Comparison of ENCODE assay signal across 14 cellular contexts in the genomic region with DNA sequence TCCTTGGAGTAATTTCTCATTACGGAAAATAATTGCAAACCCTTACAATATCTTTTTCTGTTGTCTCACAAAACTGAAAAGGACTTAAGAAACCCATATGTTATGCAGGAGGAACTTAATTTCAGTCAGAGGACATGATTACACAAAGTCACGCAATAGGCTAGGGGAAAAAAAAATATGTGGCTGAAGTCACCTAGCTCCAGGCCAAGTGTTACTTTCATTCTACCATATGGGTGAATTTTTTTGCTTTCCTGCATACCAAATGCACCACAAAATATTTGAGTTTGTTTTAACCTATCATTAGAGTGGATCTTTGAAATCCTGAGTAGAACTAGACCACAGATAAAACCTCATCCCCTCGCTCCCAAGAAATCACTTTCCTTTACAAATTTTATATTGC.
"Had no signal": no experiment of that assay in that cellular context is flagged by ENCODE, and none has a peak within 500 bp of the region (broad histone marks: within the 10 kb centered on the region; RNA-seq: fewer than 3 reads in every experiment).

No MANE protein-coding gene starts in this region.

- DNase-seq: activated CD4-positive, CD25-positive, alpha-beta regulatory T cell treated with anti-CD3 and anti-CD28 coated beads, Interleukin-2, amount 50 U/mL, for 72 hours; activated naive CD4-positive, alpha-beta T cell treated with anti-CD3 and anti-CD28 coated beads for 36 hours; activated naive CD8-positive, alpha-beta T cell treated with anti-CD3 and anti-CD28 coated beads, Interleukin-2, amount 50 U/mL, for 24 hours; activated T-cell treated with anti-CD3 and anti-CD28 coated beads for 4 hours; islet precursor cell; naive B cell; ovary; sigmoid colon; stimulated activated CD4-positive, alpha-beta T cell treated with anti-CD3 and anti-CD28 coated beads, Interleukin-1b, Interleukin-23, amount 100 ng/mL, for 48 hours; stomach; T1000; testis had no signal

- H3K9me3 ChIP-seq: ovary, sigmoid colon, stomach, testis had no signal

- H3K4me3 ChIP-seq: hepatocyte, neural progenitor cell, ovary, sigmoid colon, stomach, testis had no signal

- H3K27ac ChIP-seq: hepatocyte, neural progenitor cell, ovary, sigmoid colon, stomach, testis had no signal

- H3K27me3 ChIP-seq: hepatocyte, neural progenitor cell, ovary, sigmoid colon, stomach, testis had no signal

- H3K36me3 ChIP-seq: neural progenitor cell, ovary, sigmoid colon, stomach had no signal

- H3K4me1 ChIP-seq: neural progenitor cell, sigmoid colon, stomach, testis had no signal

- ATAC-seq: activated naive CD8-positive, alpha-beta T cell treated with anti-CD3 and anti-CD28 coated beads, Interleukin-2, amount 50 U/mL, for 24 hours had no signal
